Comparison of ENCODE assay signal across 20 cellular contexts in genomic region chr5:38709678-38710306, GRCh38.
"Had no signal": no experiment of that assay in that cellular context is flagged by ENCODE, and none has a peak within 500 bp of the region (broad histone marks: within the 10 kb centered on the region; RNA-seq: fewer than 3 reads in every experiment).

No MANE protein-coding gene starts in this region.

- H3K27ac ChIP-seq: breast epithelium, colonic mucosa, esophagus squamous epithelium, heart left ventricle, pancreas, sigmoid colon, tibial artery had no signal

- H3K4me1 ChIP-seq: breast epithelium, colonic mucosa, esophagus squamous epithelium, pancreas, sigmoid colon, tibial artery had no signal

- H3K4me3 ChIP-seq: breast epithelium, colonic mucosa, esophagus squamous epithelium, heart left ventricle, lung, pancreas, sigmoid colon, tibial artery had no signal

- H3K9me3 ChIP-seq: breast epithelium, colonic mucosa, esophagus squamous epithelium, heart left ventricle, pancreas, sigmoid colon, tibial artery had no signal

- ATAC-seq: heart left ventricle, natural killer cell, pancreas, WTC11 had no signal

- H3K27me3 ChIP-seq: breast epithelium, colonic mucosa, esophagus squamous epithelium, heart left ventricle, pancreas, sigmoid colon, tibial artery had no signal

- DNase-seq: activated CD4-positive, alpha-beta T cell treated with anti-CD3 and anti-CD28 coated beads, Interleukin-2, amount 50 U/mL, for 4 hours; activated CD8-positive, alpha-beta memory T cell treated with anti-CD3 and anti-CD28 coated beads, Interleukin-2, amount 50 U/mL, for 48 hours; activated naive CD4-positive, alpha-beta T cell treated with Interleukin-2 at 50 U/mL for 16 hours; activated naive CD8-positive, alpha-beta T cell treated with anti-CD3 and anti-CD28 coated beads for 36 hours; activated T-cell treated with anti-CD3 and anti-CD28 coated beads, Interleukin-2, amount 50 U/mL, for 48 hours; colonic mucosa; endodermal cell; esophagus squamous epithelium; heart left ventricle; natural killer cell; pancreas; sigmoid colon; stimulated activated CD4-positive, alpha-beta T cell treated with anti-CD3 and anti-CD28 coated beads, Interleukin-2, amount 100 ng/mL, for 48 hours; stimulated activated CD8-positive, alpha-beta memory T cell treated with anti-CD3 and anti-CD28 coated beads, Interleukin-4, amount 100 ng/mL, for 48 hours; stimulated activated naive CD4-positive, alpha-beta T cell; T1000; tibial artery had no signal

- H3K36me3 ChIP-seq: breast epithelium, colonic mucosa, esophagus squamous epithelium, heart left ventricle, pancreas, sigmoid colon, tibial artery had no signal
